Comparison of ENCODE assay signal across 14 cellular contexts in genomic region chr16:72937916-72938315, GRCh38.
DNase-seq lines count a peak whose midpoint lies in the region; ATAC-seq and TF ChIP-seq lines count a peak whose summit lies in the region.
"Had no signal": no experiment of that assay in that cellular context is flagged by ENCODE, and none has a peak within 500 bp of the region (broad histone marks: within the 10 kb centered on the region; RNA-seq: fewer than 3 reads in every experiment).

No MANE protein-coding gene starts in this region.

- H3K4me1 ChIP-seq in neural progenitor cell (peaks cover 26% of the 10 kb centered on the region), transverse colon (peaks cover 12 to 42% (median 24%) of the 10 kb centered on the region in 4 donors)

- no peak overlapping the region for H2AFZ ChIP-seq in neural progenitor cell (replicated peaks)

- peak; percentile 43 for DNase-seq in NCI-H1694 treated with DMSO at 0.1 percent for 48 hours (lab: John Stamatoyannopoulos, UW)
- DNase-seq in NCI-H1694 (lab: John Stamatoyannopoulos, UW) = no peak
- no peak for DNase-seq in neural progenitor cell (ENCODE audit: low spot score)
- DNase-seq in transverse colon = no peak
- no peak for DNase-seq in activated CD8-positive, alpha-beta memory T cell treated with anti-CD3 and anti-CD28 coated beads, Interleukin-2, amount 10 ng/mL, durations not matched to agents 7 days and 5 days
- DNase-seq in ureter (ENCODE audit: low spot score) = no peak
- DNase-seq: activated CD4-positive, CD25-positive, alpha-beta regulatory T cell; activated CD8-positive, alpha-beta memory T cell treated with anti-CD3 and anti-CD28 coated beads, Interleukin-2, amount 50 U/mL, for 48 hours; activated naive CD8-positive, alpha-beta T cell treated with anti-CD3 and anti-CD28 coated beads for 36 hours; cortex of kidney; SW 1271 had no signal

- H4K20me1 ChIP-seq in neural progenitor cell (ENCODE audit: low read depth) = peaks cover 15% of the 10 kb centered on the region

- CTCF ChIA-PET in activated CD8-positive, alpha-beta memory T cell treated with anti-CD3 and anti-CD28 coated beads, Interleukin-2, amount 10 ng/mL, durations not matched to agents 7 days and 5 days (lab: Charles Lee) = interaction anchor here (0.6 kb wide), 1 partner anchor 599 kb away, joined by 3 read pairs; no protein-coding TSS in a partner anchor

- H3K4me1 Mint-ChIP-seq in brain (peaks cover 71% of the 10 kb centered on the region), neural progenitor cell (peaks cover 65% of the 10 kb centered on the region)
- no peaks in the 10 kb centered on the region for H3K4me1 Mint-ChIP-seq in activated CD8-positive, alpha-beta memory T cell treated with anti-CD3 and anti-CD28 coated beads, Interleukin-2, amount 10 ng/mL, durations not matched to agents 7 days and 5 days
- H3K4me1 Mint-ChIP-seq: activated naive CD8-positive, alpha-beta T cell treated with anti-CD3 and anti-CD28 coated beads for 36 hours had no signal

- no peak for ATAC-seq in activated CD8-positive, alpha-beta memory T cell treated with anti-CD3 and anti-CD28 coated beads, Interleukin-2, amount 10 ng/mL, durations not matched to agents 7 days and 5 days
- ATAC-seq in GM21381 (IDR thresholded peaks at IDR 0.05; ENCODE audit: unreplicated experiment) = no peak

- H3K9me3 Mint-ChIP-seq in brain (no peaks in the 10 kb centered on the region), neural progenitor cell (no peaks in the 10 kb centered on the region)
- no peaks in the 10 kb centered on the region for H3K9me3 Mint-ChIP-seq in activated CD8-positive, alpha-beta memory T cell treated with anti-CD3 and anti-CD28 coated beads, Interleukin-2, amount 10 ng/mL, durations not matched to agents 7 days and 5 days (ENCODE audit: low read depth)
- H3K9me3 Mint-ChIP-seq: activated naive CD8-positive, alpha-beta T cell treated with anti-CD3 and anti-CD28 coated beads for 36 hours had no signal

- intact Hi-C loops in transverse colon (cut with DNase I; ENCODE audit: low total_unique reads) = loop anchor here (10.0 kb wide), 1 partner anchor 107 kb away; the partner anchor contains the start of gene ZFHX3

- in situ Hi-C loops in transverse colon (cut with MboI; ENCODE audit: low pct_ligation_motif_present in 1 of 4, low pct_unique_long_range_greater_than_20kb in 1 of 4, low sequenced_read_pairs in 3 of 4) = no loop called here

- WGBS in transverse colon (ENCODE audit: low coverage in 1 of 2), 2 donors = 79 to 85% methylated on average over 4 to 9 of the region's 9 CpGs

- H3K9me3 ChIP-seq in neural progenitor cell (ENCODE audit: low read depth) (no peaks in the 10 kb centered on the region), transverse colon (no peaks in the 10 kb centered on the region)

- TF ChIP-seq CTCF in brain (conservative IDR thresholded peaks at IDR 0.05) = no peak
- TF ChIP-seq CTCF in neural progenitor cell (IDR thresholded peaks at IDR 0.05) = no peak
- TF ChIP-seq CTCF in transverse colon (IDR thresholded peaks at IDR 0.05) = no peak

- H3K79me2 ChIP-seq in neural progenitor cell (ENCODE audit: low read depth) = no peaks in the 10 kb centered on the region

- H3K4me2 ChIP-seq in neural progenitor cell = no peak overlapping the region

- peak overlapping the region in 3 of 5 experiments; percentile 49 to 93 (median 89) for H3K27ac Mint-ChIP-seq in brain
- peak overlapping the region; percentile 30 for H3K27ac Mint-ChIP-seq in neural progenitor cell
- no peak overlapping the region for H3K27ac Mint-ChIP-seq in activated CD8-positive, alpha-beta memory T cell treated with anti-CD3 and anti-CD28 coated beads, Interleukin-2, amount 10 ng/mL, durations not matched to agents 7 days and 5 days
- H3K27ac Mint-ChIP-seq: activated naive CD8-positive, alpha-beta T cell treated with anti-CD3 and anti-CD28 coated beads for 36 hours; IgD-negative memory B cell had no signal

- H3K27me3 ChIP-seq in neural progenitor cell = no peaks in the 10 kb centered on the region
- no peaks in the 10 kb centered on the region for H3K27me3 ChIP-seq in transverse colon

- no peak for TF ChIP-seq POLR2A in transverse colon (IDR thresholded peaks at IDR 0.05)

- peaks cover 3% of the 10 kb centered on the region for H3K27me3 Mint-ChIP-seq in brain
- peaks cover 2% of the 10 kb centered on the region for H3K27me3 Mint-ChIP-seq in neural progenitor cell (ENCODE audit: insufficient read depth, low read depth)
- no peaks in the 10 kb centered on the region for H3K27me3 Mint-ChIP-seq in activated CD8-positive, alpha-beta memory T cell treated with anti-CD3 and anti-CD28 coated beads, Interleukin-2, amount 10 ng/mL, durations not matched to agents 7 days and 5 days
- H3K27me3 Mint-ChIP-seq: IgD-negative memory B cell had no signal

- H3K36me3 ChIP-seq in neural progenitor cell (no peaks in the 10 kb centered on the region), transverse colon (no peaks in the 10 kb centered on the region)

- H3K9ac ChIP-seq in neural progenitor cell = no peak overlapping the region

- TF ChIP-seq EP300 in transverse colon (IDR thresholded peaks at IDR 0.05; ENCODE audit: low read depth) = no peak

- peaks cover 46% of the 10 kb centered on the region for H3K36me3 Mint-ChIP-seq in brain
- H3K36me3 Mint-ChIP-seq in neural progenitor cell = peaks cover 12% of the 10 kb centered on the region
- no peaks in the 10 kb centered on the region for H3K36me3 Mint-ChIP-seq in activated CD8-positive, alpha-beta memory T cell treated with anti-CD3 and anti-CD28 coated beads, Interleukin-2, amount 10 ng/mL, durations not matched to agents 7 days and 5 days
- H3K36me3 Mint-ChIP-seq: activated naive CD8-positive, alpha-beta T cell treated with anti-CD3 and anti-CD28 coated beads for 36 hours had no signal

- no peak overlapping the region for H3K4me3 Mint-ChIP-seq in brain
- H3K4me3 Mint-ChIP-seq in neural progenitor cell = no peak overlapping the region
- H3K4me3 Mint-ChIP-seq in activated CD8-positive, alpha-beta memory T cell treated with anti-CD3 and anti-CD28 coated beads, Interleukin-2, amount 10 ng/mL, durations not matched to agents 7 days and 5 days = no peak overlapping the region
- H3K4me3 Mint-ChIP-seq: activated naive CD8-positive, alpha-beta T cell treated with anti-CD3 and anti-CD28 coated beads for 36 hours; IgD-negative memory B cell had no signal

- H3K4me3 ChIP-seq in neural progenitor cell (no peak overlapping the region), transverse colon (no peak overlapping the region)

- H3K27ac ChIP-seq in neural progenitor cell (no peak overlapping the region), transverse colon (peak overlapping the region; percentile 73 to 83 (median 74))

- peaks cover 9% of the 10 kb centered on the region for H3F3A ChIP-seq in neural progenitor cell (ENCODE audit: low read depth)
